1 cellular context compared by ENCODE assay signal in the genomic region with DNA sequence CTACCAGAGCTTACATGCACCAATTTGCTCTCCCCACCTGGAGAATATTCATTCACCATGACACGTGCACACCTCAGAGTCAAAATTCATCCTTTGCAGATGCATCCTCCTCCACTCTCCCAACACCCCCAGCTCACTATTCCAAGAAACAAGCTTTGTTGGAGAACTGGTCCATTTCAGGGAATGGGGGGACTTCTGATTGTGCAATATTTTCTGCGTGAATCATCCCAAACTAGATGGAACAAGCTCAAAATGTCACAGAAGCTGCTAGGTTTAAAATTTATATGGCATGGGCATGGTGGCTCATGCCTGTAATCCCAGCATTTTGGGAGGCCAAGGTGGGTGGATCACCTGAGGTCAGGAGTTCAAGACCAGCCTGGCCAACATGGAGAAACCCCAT.
TF ChIP-seq lines count a peak whose summit lies in the region.

No MANE protein-coding gene starts in this region.

TF ChIP-seq in GM12878, 131 proteins besides CTCF, POLR2A, EP300 and RAD21 (continued from another document):
- TF ChIP-seq, protein P1, sequence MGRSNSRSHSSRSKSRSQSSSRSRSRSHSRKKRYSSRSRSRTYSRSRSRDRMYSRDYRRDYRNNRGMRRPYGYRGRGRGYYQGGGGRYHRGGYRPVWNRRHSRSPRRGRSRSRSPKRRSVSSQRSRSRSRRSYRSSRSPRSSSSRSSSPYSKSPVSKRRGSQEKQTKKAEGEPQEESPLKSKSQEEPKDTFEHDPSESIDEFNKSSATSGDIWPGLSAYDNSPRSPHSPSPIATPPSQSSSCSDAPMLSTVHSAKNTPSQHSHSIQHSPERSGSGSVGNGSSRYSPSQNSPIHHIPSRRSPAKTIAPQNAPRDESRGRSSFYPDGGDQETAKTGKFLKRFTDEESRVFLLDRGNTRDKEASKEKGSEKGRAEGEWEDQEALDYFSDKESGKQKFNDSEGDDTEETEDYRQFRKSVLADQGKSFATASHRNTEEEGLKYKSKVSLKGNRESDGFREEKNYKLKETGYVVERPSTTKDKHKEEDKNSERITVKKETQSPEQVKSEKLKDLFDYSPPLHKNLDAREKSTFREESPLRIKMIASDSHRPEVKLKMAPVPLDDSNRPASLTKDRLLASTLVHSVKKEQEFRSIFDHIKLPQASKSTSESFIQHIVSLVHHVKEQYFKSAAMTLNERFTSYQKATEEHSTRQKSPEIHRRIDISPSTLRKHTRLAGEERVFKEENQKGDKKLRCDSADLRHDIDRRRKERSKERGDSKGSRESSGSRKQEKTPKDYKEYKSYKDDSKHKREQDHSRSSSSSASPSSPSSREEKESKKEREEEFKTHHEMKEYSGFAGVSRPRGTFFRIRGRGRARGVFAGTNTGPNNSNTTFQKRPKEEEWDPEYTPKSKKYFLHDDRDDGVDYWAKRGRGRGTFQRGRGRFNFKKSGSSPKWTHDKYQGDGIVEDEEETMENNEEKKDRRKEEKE (IDR thresholded peaks at IDR 0.05): no peak
- TF ChIP-seq MAX (IDR thresholded peaks at IDR 0.05; ENCODE audit: low read depth, low read length) (no peak), SPI1 (IDR thresholded peaks at IDR 0.05; ENCODE audit: borderline replicate concordance, insufficient read depth, low read depth, low read length) (no peak), STAT1 (conservative IDR thresholded peaks at IDR 0.05) (no peak), GATAD2B (conservative IDR thresholded peaks at IDR 0.05; ENCODE audit: low read depth) (no peak), CHD4 (IDR thresholded peaks at IDR 0.05) (no peak)
- TF ChIP-seq, protein P2, sequence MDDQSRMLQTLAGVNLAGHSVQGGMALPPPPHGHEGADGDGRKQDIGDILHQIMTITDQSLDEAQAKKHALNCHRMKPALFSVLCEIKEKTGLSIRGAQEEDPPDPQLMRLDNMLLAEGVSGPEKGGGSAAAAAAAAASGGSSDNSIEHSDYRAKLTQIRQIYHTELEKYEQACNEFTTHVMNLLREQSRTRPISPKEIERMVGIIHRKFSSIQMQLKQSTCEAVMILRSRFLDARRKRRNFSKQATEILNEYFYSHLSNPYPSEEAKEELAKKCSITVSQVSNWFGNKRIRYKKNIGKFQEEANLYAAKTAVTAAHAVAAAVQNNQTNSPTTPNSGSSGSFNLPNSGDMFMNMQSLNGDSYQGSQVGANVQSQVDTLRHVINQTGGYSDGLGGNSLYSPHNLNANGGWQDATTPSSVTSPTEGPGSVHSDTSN (IDR thresholded peaks at IDR 0.05; ENCODE audit: insufficient replicate concordance, low read depth, low read length): no peak
